ENCODE assay signal across 13 cellular contexts in the genomic region with DNA sequence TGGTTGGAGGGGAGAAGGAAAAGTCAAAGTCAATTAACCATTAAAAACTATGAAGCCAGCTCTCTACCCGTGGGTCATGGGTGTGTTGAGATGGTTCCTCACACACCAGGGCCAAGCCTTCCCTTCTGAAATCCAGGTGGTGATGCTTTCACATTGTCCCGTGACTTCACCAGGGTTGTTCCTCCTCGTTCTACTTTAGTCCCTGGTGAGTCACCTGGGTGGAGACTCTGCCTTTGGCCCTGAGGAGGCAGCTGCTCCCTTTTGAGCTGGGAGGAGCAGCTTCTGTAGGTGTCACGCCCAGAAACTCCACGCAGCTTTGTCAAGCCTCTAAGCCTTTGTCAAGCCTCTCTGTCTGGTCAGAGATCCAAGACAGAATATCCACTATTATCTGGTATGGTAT.
DNase-seq lines count a peak whose midpoint lies in the region; ATAC-seq and TF ChIP-seq lines count a peak whose summit lies in the region.
"Had no signal": no experiment of that assay in that cellular context is flagged by ENCODE, and none has a peak within 500 bp of the region (broad histone marks: within the 10 kb centered on the region; RNA-seq: fewer than 3 reads in every experiment).

No MANE protein-coding gene starts in this region.

- no peak for TF ChIP-seq CTCF in type B pancreatic cell (conservative IDR thresholded peaks at IDR 0.05)

- H3K9me3 Mint-ChIP-seq in type B pancreatic cell: peaks cover 9% of the 10 kb centered on the region
- H3K9me3 Mint-ChIP-seq: activated T-helper 2 cell treated with anti-CD3 and anti-CD28 coated beads, Interferon-gamma antibody, Interleukin-2, Interleukin-4, amounts not matched to agents 10 μg/mL and 5 μg/mL and 100 μg/mL, durations not matched to agents 14 hours and 24 hours and 36 hours had no signal

- peaks cover 2% of the 10 kb centered on the region for H3K4me1 Mint-ChIP-seq in type B pancreatic cell (ENCODE audit: unreplicated experiment)

- peak overlapping the region; percentile 37 for H3K4me3 Mint-ChIP-seq in type B pancreatic cell

- no peaks in the 10 kb centered on the region for H3K27me3 Mint-ChIP-seq in type B pancreatic cell

- ATAC-seq in HG03060 (IDR thresholded peaks at IDR 0.05; ENCODE audit: low read depth, unreplicated experiment): peak; percentile 35

- H3K36me3 Mint-ChIP-seq in type B pancreatic cell: no peaks in the 10 kb centered on the region

- peak overlapping the region; percentile 92 for H3K27ac Mint-ChIP-seq in type B pancreatic cell
- H3K27ac Mint-ChIP-seq: activated T-helper 2 cell treated with anti-CD3 and anti-CD28 coated beads, Interferon-gamma antibody, Interleukin-2, Interleukin-4, amounts not matched to agents 10 μg/mL and 5 μg/mL and 100 μg/mL, durations not matched to agents 14 hours and 24 hours and 36 hours had no signal

- peak; percentile 11 for DNase-seq in SIG-M5 treated with dmso at 0.1 percent for 504 hours (lab: John Stamatoyannopoulos, UW; ENCODE audit: unreplicated experiment)
- DNase-seq in SIG-M5 (lab: John Stamatoyannopoulos, UW): no peak
- DNase-seq in T1000 (lab: John Stamatoyannopoulos, UW): peak; percentile 13
- DNase-seq in type B pancreatic cell (ENCODE audit: extremely low spot score, unreplicated experiment): no peak
- DNase-seq in NCI-H187 (lab: John Stamatoyannopoulos, UW): no peak
- DNase-seq in hippocampal formation (lab: John Stamatoyannopoulos, UW): no peak
- no peak for DNase-seq in NCI-H1694 (lab: John Stamatoyannopoulos, UW)
- DNase-seq: central memory CD4-positive, alpha-beta T cell; DMS79; NCI-H1694 treated with DMSO at 0.1 percent for 48 hours; OCI-M1 had no signal

Comparison
In these comparisons a context has a peak if more than half of its experiments do, and no peak if none do; other contexts are left out.
1. DNase-seq: peak in SIG-M5 treated with dmso at 0.1 percent for 504 hours (single experiment) and T1000 (single experiment); none in SIG-M5 (single experiment), type B pancreatic cell (single experiment), NCI-H187 (0 of 2), hippocampal formation (0 of 2) and NCI-H1694 (single experiment).